Comparison of ENCODE assay signal across 16 cellular contexts in the genomic region with DNA sequence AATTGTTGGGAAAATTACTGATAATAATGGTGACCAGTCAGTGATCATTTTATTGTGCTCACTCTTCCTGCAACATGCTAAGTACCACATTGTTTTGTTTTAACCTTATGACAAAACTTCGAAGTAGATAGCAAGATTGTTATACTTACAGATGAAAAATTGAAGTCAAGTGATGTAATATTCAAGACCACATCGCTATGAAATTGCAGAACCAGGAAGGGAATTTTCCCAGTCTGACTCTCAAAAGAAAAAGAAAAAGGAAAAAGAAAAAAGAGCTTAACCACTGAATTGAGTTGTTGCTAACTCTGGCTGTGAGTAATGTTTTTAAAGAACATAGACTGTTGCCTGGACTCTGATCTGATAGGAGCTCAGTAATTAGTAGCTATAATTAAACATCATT.
A peak's percentile ranks its signal among the peaks of the same experiment; 100 is the strongest.
DNase-seq lines count a peak whose midpoint lies in the region; ATAC-seq and TF ChIP-seq lines count a peak whose summit lies in the region.
"Had no signal": no experiment of that assay in that cellular context is flagged by ENCODE, and none has a peak within 500 bp of the region (broad histone marks: within the 10 kb centered on the region; RNA-seq: fewer than 3 reads in every experiment).

No MANE protein-coding gene starts in this region.

- no peak for TF ChIP-seq RAD21 in IMR-90 (IDR thresholded peaks at IDR 0.05; ENCODE audit: low read length)

- H4K20me1 ChIP-seq in IMR-90 (ENCODE audit: insufficient read depth, low read length) (no peaks in the 10 kb centered on the region), fibroblast of lung (ENCODE audit: control insufficient read depth, extremely low read depth, insufficient read depth, low read length) (no peaks in the 10 kb centered on the region)
- H4K20me1 ChIP-seq: BLaER1 had no signal

- H3K4me1 ChIP-seq in IMR-90 (ENCODE audit: control insufficient read depth, insufficient read depth, low read length) (0 out of 2 replicates have a peak, but pooled peaks cover 2% of the 10 kb centered on the region), fibroblast of lung (ENCODE audit: control insufficient read depth, extremely low read depth, insufficient read depth, low read length) (no peaks in the 10 kb centered on the region), right cardiac atrium (ENCODE audit: control insufficient read depth, insufficient read depth, low read length) (no peaks in the 10 kb centered on the region)
- H3K4me1 ChIP-seq: BLaER1, Caco-2 had no signal

- H3K4me3 ChIP-seq in IMR-90 (ENCODE audit: insufficient read depth, low read depth, low read length) (no peak overlapping the region), fibroblast of lung (replicated peaks in 1 of 4; ENCODE audit: control extremely low read depth in 1 of 4, insufficient read depth in 1 of 4, low read depth in 3 of 4, low read length in 4 of 4) (no peak overlapping the region), right cardiac atrium (ENCODE audit: low read length) (no peak overlapping the region)
- H3K4me3 ChIP-seq: BLaER1, GM23248 had no signal

- BruUV-seq in IMR-90 (replicated peaks; lab: Mats Ljungman, UMichigan): no TSS peak

- CTCF ChIA-PET in IMR-90 (lab: Yijun Ruan, JAX): interaction anchor here (1.1 kb wide), 1 partner anchor 12 kb away, joined by 3 read pairs; no protein-coding TSS in a partner anchor

- dilution Hi-C loops in IMR-90 (cut with HindIII; ENCODE audit: low sequenced_read_pairs, unreplicated experiment): no loop called here

- no peaks in the 10 kb centered on the region for H3K79me1 ChIP-seq in IMR-90 (ENCODE audit: low read depth in 1 of 2, low read length in 2 of 2)

- no peak overlapping the region for H3K23ac ChIP-seq in IMR-90 (ENCODE audit: low read depth, low read length)

- H3K4ac ChIP-seq in IMR-90 (ENCODE audit: low read depth, low read length): no peak overlapping the region

- POLR2A ChIA-PET in IMR-90 (lab: Charles Lee; ENCODE audit: unreplicated experiment): no interaction called here

- no peaks in the 10 kb centered on the region for H3K27me3 ChIP-seq in IMR-90 (ENCODE audit: control insufficient read depth, insufficient read depth, low read length)
- no peaks in the 10 kb centered on the region for H3K27me3 ChIP-seq in fibroblast of lung (ENCODE audit: control insufficient read depth, insufficient read depth, low read length)
- H3K27me3 ChIP-seq in right cardiac atrium (ENCODE audit: control insufficient read depth, insufficient read depth): no peaks in the 10 kb centered on the region
- H3K27me3 ChIP-seq: BLaER1 had no signal

- no peak overlapping the region for H3K56ac ChIP-seq in IMR-90 (ENCODE audit: extremely low read depth, insufficient read depth, low read length)

- WGBS in IMR-90 (ENCODE audit: extremely low coverage in 2 of 2, insufficient read length in 1 of 2), 2 experiments: no CpG with 5 or more reads among the region's 2 CpGs
- WGBS in right cardiac atrium: 54% methylated on average over 2 of the region's 2 CpGs

- H4K5ac ChIP-seq in IMR-90 (ENCODE audit: low read depth, low read length): no peak overlapping the region

- H2BK120ac ChIP-seq in IMR-90 (ENCODE audit: low read depth, low read length): no peak overlapping the region

- H3K4me2 ChIP-seq in IMR-90 (ENCODE audit: low read depth, low read length): no peak overlapping the region
- no peak overlapping the region for H3K4me2 ChIP-seq in fibroblast of lung (ENCODE audit: extremely low read depth, insufficient read depth, low read length)
- H3K4me2 ChIP-seq: BLaER1 had no signal

- H4K8ac ChIP-seq in IMR-90 (ENCODE audit: low read depth in 2 of 2, low read length in 2 of 2): no peak overlapping the region

- no peak overlapping the region for H3K18ac ChIP-seq in IMR-90 (ENCODE audit: low read depth, low read length)

- H2AK5ac ChIP-seq in IMR-90 (ENCODE audit: low read depth, low read length): no peak overlapping the region

- no peak overlapping the region for H4K91ac ChIP-seq in IMR-90 (ENCODE audit: insufficient read depth, low read depth, low read length)

- no peak for TF ChIP-seq POLR2A in IMR-90 (IDR thresholded peaks at IDR 0.05; ENCODE audit: low read depth, low read length)

- in situ Hi-C loops in IMR-90 (cut with MboI; ENCODE audit: low sequenced_read_pairs): no loop called here

- H2AFZ ChIP-seq in IMR-90 (replicated peaks; ENCODE audit: low read length, poor library complexity): no peak overlapping the region
- no peak overlapping the region for H2AFZ ChIP-seq in fibroblast of lung (ENCODE audit: low read length)
- H2AFZ ChIP-seq: GM23248 had no signal

- no peak overlapping the region for H3K9ac ChIP-seq in IMR-90 (ENCODE audit: low read depth, low read length)
- no peak overlapping the region for H3K9ac ChIP-seq in fibroblast of lung (ENCODE audit: insufficient read depth, low read length)
- H3K9ac ChIP-seq: BLaER1, GM23248 had no signal

- H3K14ac ChIP-seq in IMR-90 (replicated peaks; ENCODE audit: low read depth, low read length): no peak overlapping the region

- ATAC-seq in IMR-90 (ENCODE audit: low read depth) (no peak), right cardiac atrium (no peak), GM21526 (IDR thresholded peaks at IDR 0.05; ENCODE audit: low FRiP score, unreplicated experiment) (no peak)
- ATAC-seq: CD8-positive, alpha-beta T cell had no signal

- H3K36me3 ChIP-seq in IMR-90 (ENCODE audit: control insufficient read depth, insufficient read depth, low read length) (no peaks in the 10 kb centered on the region), fibroblast of lung (ENCODE audit: control insufficient read depth, insufficient read depth, low read length) (no peaks in the 10 kb centered on the region)
- H3K36me3 ChIP-seq: BLaER1 had no signal

- H3K9me3 ChIP-seq in IMR-90 (ENCODE audit: control insufficient read depth, insufficient read depth, low read length) (no peaks in the 10 kb centered on the region), fibroblast of lung (ENCODE audit: control insufficient read depth, insufficient read depth, low read depth, low read length) (no peaks in the 10 kb centered on the region), right cardiac atrium (ENCODE audit: control insufficient read depth, low read length) (no peaks in the 10 kb centered on the region)
- H3K9me3 ChIP-seq: BLaER1, Caco-2 had no signal

- H2AK9ac ChIP-seq in IMR-90 (replicated peaks; ENCODE audit: low read depth, low read length, poor library complexity): no peak overlapping the region

- peak; percentile 45 for DNase-seq in IMR-90
- peak; percentile 11 for DNase-seq in OCI-M1 (lab: John Stamatoyannopoulos, UW)
- peak; percentile 11 to 53 for DNase-seq in fibroblast of lung (ENCODE audit: low read depth in 2 of 2)
- DNase-seq in SIG-M5 treated with dmso at 0.1 percent for 504 hours (lab: John Stamatoyannopoulos, UW; ENCODE audit: unreplicated experiment): no peak
- DNase-seq in right cardiac atrium: no peak
- DNase-seq: Caco-2; CD4-positive, CD25-positive, alpha-beta regulatory T cell; CD8-positive, alpha-beta T cell; DMS153; DND-41; GM23248; H7; HCEC 1CT had no signal

- H2BK5ac ChIP-seq in IMR-90 (ENCODE audit: low read depth, low read length, poor library complexity, severe bottlenecking): no peak overlapping the region

- intact Hi-C loops in IMR-90 (cut with micrococcal nuclease) (no loop called here), right cardiac atrium (cut with DNase I) (no loop called here)

- H3K27ac ChIP-seq in IMR-90 (ENCODE audit: insufficient read depth, low read length) (no peak overlapping the region), fibroblast of lung (ENCODE audit: insufficient read depth, low read length) (no peak overlapping the region), right cardiac atrium (ENCODE audit: low read length) (no peak overlapping the region)
- H3K27ac ChIP-seq: BLaER1, C4-2B, GM23248 had no signal

- no peak for TF ChIP-seq CTCF in IMR-90 (conservative IDR thresholded peaks at IDR 0.05; ENCODE audit: low read depth, low read length)
- TF ChIP-seq CTCF in fibroblast of lung (conservative IDR thresholded peaks at IDR 0.05 in 1 of 2, IDR thresholded peaks at IDR 0.05 in 1 of 2; ENCODE audit: low read depth in 1 of 2, low read length in 2 of 2): no peak

- H2BK15ac ChIP-seq in IMR-90 (ENCODE audit: low read depth, low read length): no peak overlapping the region

- H2BK20ac ChIP-seq in IMR-90 (ENCODE audit: low read depth, low read length): no peak overlapping the region

- no peaks in the 10 kb centered on the region for H3K79me2 ChIP-seq in fibroblast of lung (ENCODE audit: control insufficient read depth, insufficient read depth, low read length)

- no peaks in the 10 kb centered on the region for H3K9me1 ChIP-seq in IMR-90 (ENCODE audit: insufficient read depth, low read length)

TF ChIP-seq in IMR-90, 13 proteins besides CTCF, POLR2A, EP300 and RAD21:
- TF ChIP-seq USF2 (IDR thresholded peaks at IDR 0.05; ENCODE audit: low read depth, low read length): no peak

Comparison
In these comparisons a context has a peak if more than half of its experiments do, and no peak if none do; other contexts are left out.
1. DNase-seq: peak in IMR-90 (single experiment), OCI-M1 (single experiment) and fibroblast of lung (2 of 2); none in SIG-M5 treated with dmso at 0.1 percent for 504 hours (single experiment) and right cardiac atrium (0 of 3).